ENCODE assay signal across 1 cellular context in genomic region chr17:45428050-45428953, GRCh38.
TF ChIP-seq lines count a peak whose summit lies in the region.

No MANE protein-coding gene starts in this region.

TF ChIP-seq in GM12878, 131 proteins besides CTCF, POLR2A, EP300 and RAD21 (continued from another document and continues in another):
- TF ChIP-seq ZNF687 (IDR thresholded peaks at IDR 0.05), result peak; percentile 68; the same call in 1 of the 2 replicates
- TF ChIP-seq JUNB (IDR thresholded peaks at IDR 0.05), result no peak
- peak; percentile 63; the same call in 1 of the 2 replicates for TF ChIP-seq RB1 (IDR thresholded peaks at IDR 0.05; ENCODE audit: borderline replicate concordance)
- TF ChIP-seq RELA (IDR thresholded peaks at IDR 0.05; ENCODE audit: borderline replicate concordance, partially characterized antibody), result no peak
- TF ChIP-seq TAF1 (IDR thresholded peaks at IDR 0.05; ENCODE audit: borderline replicate concordance, low read depth, low read length), result no peak
- 0 out of 2 replicates have a peak, but pooled peaks have one; percentile 37 for TF ChIP-seq ZNF207 (IDR thresholded peaks at IDR 0.05; ENCODE audit: borderline replicate concordance)
- TF ChIP-seq TCF3 (IDR thresholded peaks at IDR 0.05; ENCODE audit: borderline replicate concordance, insufficient read depth, low read depth, low read length), result 0 out of 2 replicates have a peak, but pooled peaks have one; percentile 23
- TF ChIP-seq SPI1 (IDR thresholded peaks at IDR 0.05; ENCODE audit: borderline replicate concordance, insufficient read depth, low read depth, low read length), result peak; percentile 87; the same call in 1 of the 2 replicates
- TF ChIP-seq E2F8 (IDR thresholded peaks at IDR 0.05; ENCODE audit: low read depth, partially characterized antibody), result no peak
- TF ChIP-seq NR2C1 (IDR thresholded peaks at IDR 0.05), result no peak
- TF ChIP-seq ZBTB33 (IDR thresholded peaks at IDR 0.05), result 0 out of 2 replicates have a peak, but pooled peaks have one; percentile 22
- TF ChIP-seq CBFB (IDR thresholded peaks at IDR 0.05; ENCODE audit: low read depth), result no peak
- peak; percentile 31; the same call in 1 of the 2 replicates for TF ChIP-seq RUNX3 (IDR thresholded peaks at IDR 0.05; ENCODE audit: low read length)
- TF ChIP-seq ZSCAN29 (IDR thresholded peaks at IDR 0.05), result no peak
- no peak for TF ChIP-seq ATF3 (IDR thresholded peaks at IDR 0.05; ENCODE audit: borderline replicate concordance, extremely low read depth, low read depth, low read length)
- TF ChIP-seq MEF2A (IDR thresholded peaks at IDR 0.05; ENCODE audit: insufficient read depth, low read depth, low read length), result no peak
- TF ChIP-seq MLLT1 (IDR thresholded peaks at IDR 0.05), result no peak
- TF ChIP-seq SMAD1 (IDR thresholded peaks at IDR 0.05; ENCODE audit: low read depth, partially characterized antibody), result no peak
- TF ChIP-seq NBN (IDR thresholded peaks at IDR 0.05), result peak; percentile 72; the same call in 1 of the 2 replicates
- TF ChIP-seq KDM1A (IDR thresholded peaks at IDR 0.05; ENCODE audit: borderline replicate concordance), result no peak
- no peak; the same call in 1 of the 2 replicates for TF ChIP-seq EED (IDR thresholded peaks at IDR 0.05; ENCODE audit: low read depth)
- TF ChIP-seq MEF2B (IDR thresholded peaks at IDR 0.05; ENCODE audit: partially characterized antibody, poor library complexity, severe bottlenecking), result peak; percentile 30
- TF ChIP-seq HCFC1 (IDR thresholded peaks at IDR 0.05; ENCODE audit: low read length), result 0 out of 2 replicates have a peak, but pooled peaks have one; percentile 19
- TF ChIP-seq YY1 (IDR thresholded peaks at IDR 0.05; ENCODE audit: low read depth, low read length), result peak; percentile 71
- peak; percentile 85 for TF ChIP-seq PKNOX1 (IDR thresholded peaks at IDR 0.05)
- no peak for TF ChIP-seq RFX5 (IDR thresholded peaks at IDR 0.05; ENCODE audit: low read depth, low read length)
- TF ChIP-seq PAX5 (IDR thresholded peaks at IDR 0.05; ENCODE audit: borderline replicate concordance, low read depth, low read length), result no peak
- TF ChIP-seq ZNF592 (IDR thresholded peaks at IDR 0.05), result peak; percentile 74; the same call in 1 of the 2 replicates
- TF ChIP-seq E4F1 (IDR thresholded peaks at IDR 0.05; ENCODE audit: borderline replicate concordance, partially characterized antibody), result no peak
- TF ChIP-seq NR2F1 (conservative IDR thresholded peaks at IDR 0.05), result 0 out of 2 replicates have a peak, but pooled peaks have one; percentile 12
- no peak for TF ChIP-seq CBX3 (IDR thresholded peaks at IDR 0.05; ENCODE audit: borderline replicate concordance, low read depth)
- no peak for TF ChIP-seq MAX (IDR thresholded peaks at IDR 0.05; ENCODE audit: low read depth, low read length)
- no peak for TF ChIP-seq RAD51 (IDR thresholded peaks at IDR 0.05)
- no peak for TF ChIP-seq ZNF274 (IDR thresholded peaks at IDR 0.05; ENCODE audit: insufficient read depth, insufficient read length)
- TF ChIP-seq SIX5 (IDR thresholded peaks at IDR 0.05; ENCODE audit: low read depth, low read length, severe bottlenecking), result no peak
- no peak for TF ChIP-seq SP1 (IDR thresholded peaks at IDR 0.05; ENCODE audit: low read depth, low read length)
- TF ChIP-seq BACH1 (IDR thresholded peaks at IDR 0.05; ENCODE audit: borderline replicate concordance), result peak; percentile 65; the same call in 1 of the 2 replicates
- TF ChIP-seq BCL11A (IDR thresholded peaks at IDR 0.05; ENCODE audit: low read depth, low read length), result 0 out of 2 replicates have a peak, but pooled peaks have one; percentile 14
- TF ChIP-seq CBX5 (IDR thresholded peaks at IDR 0.05; ENCODE audit: low read depth), result no peak
- TF ChIP-seq EZH2 (IDR thresholded peaks at IDR 0.05; ENCODE audit: borderline replicate concordance, control insufficient read depth, low read depth, low read length), result no peak
- no peak for TF ChIP-seq TBL1XR1 (IDR thresholded peaks at IDR 0.05; ENCODE audit: low read depth, low read length)
- no peak for TF ChIP-seq KAT2A (conservative IDR thresholded peaks at IDR 0.05; ENCODE audit: control insufficient read depth, low read depth, low read length)
- TF ChIP-seq WRNIP1 (IDR thresholded peaks at IDR 0.05; ENCODE audit: borderline replicate concordance, low read depth, low read length), result no peak
- TF ChIP-seq NFYA (IDR thresholded peaks at IDR 0.05; ENCODE audit: borderline replicate concordance, low read depth, low read length), result no peak
- TF ChIP-seq BRCA1 (IDR thresholded peaks at IDR 0.05; ENCODE audit: low read depth, low read length), result no peak
